ENCODE assay signal across 36 cellular contexts in the genomic region with DNA sequence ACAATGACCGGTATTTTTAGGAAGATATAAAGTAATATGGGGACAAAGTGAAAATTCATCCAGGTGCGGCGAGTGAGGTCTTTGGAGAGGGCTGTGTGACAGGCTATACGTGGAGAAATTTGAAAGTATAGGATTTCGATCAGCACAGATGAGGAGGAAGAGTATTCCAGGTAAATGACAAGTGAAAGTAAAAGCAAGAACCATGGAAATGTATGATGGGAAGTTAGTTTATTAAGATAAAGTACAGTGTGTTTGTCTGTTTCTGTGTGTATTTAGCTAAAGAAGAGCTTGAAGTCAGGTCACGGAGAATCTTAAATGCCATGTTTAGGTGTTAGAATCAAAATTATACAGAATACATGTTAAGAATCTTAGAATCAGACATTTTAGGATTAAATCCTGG.
"Had no signal": no experiment of that assay in that cellular context is flagged by ENCODE, and none has a peak within 500 bp of the region (broad histone marks: within the 10 kb centered on the region; RNA-seq: fewer than 3 reads in every experiment).

No MANE protein-coding gene starts in this region.

- ATAC-seq: activated CD4-positive, alpha-beta T cell treated with anti-CD3 and anti-CD28 coated beads for 36 hours; activated CD4-positive, CD25-positive, alpha-beta regulatory T cell treated with anti-CD3 and anti-CD28 coated beads, Interleukin-2, amount 50 U/mL, for 24 hours; activated CD8-positive, alpha-beta memory T cell treated with anti-CD3 and anti-CD28 coated beads, Interleukin-2, amount 10 ng/mL, durations not matched to agents 7 days and 5 days; activated CD8-positive, alpha-beta T cell treated with anti-CD3 and anti-CD28 coated beads, Interleukin-2, amount 10 ng/mL, durations not matched to agents 7 days and 5 days; activated naive CD4-positive, alpha-beta T cell treated with anti-CD3 and anti-CD28 coated beads, Interleukin-2, amount 50 U/mL, for 72 hours; activated T-cell treated with anti-CD3 and anti-CD28 coated beads, Interleukin-2, amount 50 U/mL, for 4 hours; activated T-cell treated with anti-CD3 and anti-CD28 coated beads, Interleukin-2, amount 50 U/mL, for 72 hours; activated T-helper 17 cell treated with anti-CD3 and anti-CD28 coated beads, Interleukin-2, amount 50 U/mL, for 72 hours; body of pancreas had no signal

- H3K27ac ChIP-seq: adrenal gland, body of pancreas, brain microvascular endothelial cell, breast epithelium, VCaP had no signal

- H3K4me1 ChIP-seq: adrenal gland, body of pancreas, breast epithelium had no signal

- FAIRE-seq: astrocyte, TTC549 had no signal

- H3K9me3 ChIP-seq: adrenal gland had no signal

- H3K4me3 ChIP-seq: adrenal gland, body of pancreas, breast epithelium had no signal

- H3K27me3 ChIP-seq: adrenal gland, body of pancreas, brain microvascular endothelial cell, breast epithelium had no signal

- H3K36me3 ChIP-seq: adrenal gland, brain microvascular endothelial cell, breast epithelium had no signal

- DNase-seq: activated B cell treated with CpG ODN at 0.5 μM for 24 hours; activated CD4-positive, alpha-beta memory T cell treated with anti-CD3 and anti-CD28 coated beads, Interleukin-2, amount 10 ng/mL, durations not matched to agents 7 days and 5 days; activated CD4-positive, alpha-beta T cell treated with anti-CD3 and anti-CD28 coated beads for 1 hour; activated CD4-positive, alpha-beta T cell treated with anti-CD3 and anti-CD28 coated beads for 36 hours; activated CD4-positive, alpha-beta T cell treated with anti-CD3 and anti-CD28 coated beads for 48 hours; activated CD4-positive, alpha-beta T cell treated with anti-CD3 and anti-CD28 coated beads, Interleukin-2, amount 10 ng/mL, durations not matched to agents 7 days and 5 days; activated CD4-positive, alpha-beta T cell treated with anti-CD3 and anti-CD28 coated beads, Interleukin-2, amount 50 U/mL, for 48 hours; activated CD8-positive, alpha-beta memory T cell treated with anti-CD3 and anti-CD28 coated beads for 24 hours; activated CD8-positive, alpha-beta memory T cell treated with anti-CD3 and anti-CD28 coated beads, Interleukin-2, amount 10 ng/mL, durations not matched to agents 7 days and 5 days; activated CD8-positive, alpha-beta memory T cell treated with anti-CD3 and anti-CD28 coated beads, Interleukin-2, amount 50 U/mL, for 48 hours; activated CD8-positive, alpha-beta T cell treated with anti-CD3 and anti-CD28 coated beads, Interleukin-2, amount 10 ng/mL, durations not matched to agents 7 days and 5 days; activated effector memory CD4-positive, alpha-beta T cell treated with anti-CD3 and anti-CD28 coated beads, Interleukin-2, amount 50 U/mL, for 16 hours; activated gamma-delta T cell treated with Interleukin-2 at 50 U/mL for 16 hours; activated naive CD4-positive, alpha-beta T cell; activated naive CD4-positive, alpha-beta T cell treated with anti-CD3 and anti-CD28 coated beads for 36 hours; activated naive CD4-positive, alpha-beta T cell treated with anti-CD3 and anti-CD28 coated beads, Interleukin-2, amount 50 U/mL, for 16 hours; activated naive CD8-positive, alpha-beta T cell treated with anti-CD3 and anti-CD28 coated beads for 36 hours; activated T-cell treated with anti-CD3 and anti-CD28 coated beads, Interleukin-2, amount 50 U/mL, for 1 hour; activated T-cell treated with anti-CD3 and anti-CD28 coated beads, Interleukin-2, amount 50 U/mL, for 4 hours; activated T-cell treated with anti-CD3 and anti-CD28 coated beads, Interleukin-2, amount 50 U/mL, for 72 hours; adrenal gland; amniotic stem cell; aorta; body of pancreas; brain microvascular endothelial cell; central memory CD4-positive, alpha-beta T cell; T-helper 1 cell; T-helper 2 cell; T-helper 9 cell had no signal
